8 cellular contexts compared by ENCODE assay signal in genomic region chr7:151276651-151277590, GRCh38. TPM values are rescaled to one million over a fixed set of nuclear protein-coding genes. Genes with fewer than 3 reads are reported as not detected.
DNase-seq lines count a peak whose midpoint lies in the region; ATAC-seq, FAIRE-seq and TF ChIP-seq lines count a peak whose summit lies in the region.

No MANE protein-coding gene starts in this region.

- intact Hi-C loops in pancreas (cut with DNase I) (no loop called here), thyroid gland (cut with DNase I) (no loop called here)

- H3K27me3 Mint-ChIP-seq in activated naive CD8-positive, alpha-beta T cell, result no peaks in the 10 kb centered on the region

- peak; percentile 55 for TF ChIP-seq POLR2A in Raji (IDR thresholded peaks at IDR 0.05; ENCODE audit: insufficient read depth, low read depth, low read length)
- peak in 1 of 2 donors; percentile 29 for TF ChIP-seq POLR2A in thyroid gland (IDR thresholded peaks at IDR 0.05)

- no peaks in the 10 kb centered on the region for H3K36me3 Mint-ChIP-seq in activated naive CD8-positive, alpha-beta T cell

- H3K4me1 ChIP-seq in cardiac muscle cell (ENCODE audit: low read depth), result no peaks in the 10 kb centered on the region
- H3K4me1 ChIP-seq in pancreas, result peaks cover 0 to 7% (median 0%) of the 10 kb centered on the region in 3 donors
- peaks cover 3 to 20% of the 10 kb centered on the region in 2 donors for H3K4me1 ChIP-seq in thyroid gland

- peak; percentile 86 for DNase-seq in GM13976 (ENCODE audit: low spot score)
- peak; percentile 65 for DNase-seq in Jurkat, Clone E6-1 (ENCODE audit: low read depth, low spot score)
- peak; percentile 78 to 79 for DNase-seq in cardiac muscle cell (ENCODE audit: low read depth in 1 of 2, low spot score in 1 of 2)
- DNase-seq in pancreas, result peak; percentile 46 to 77 (median 54)
- DNase-seq in thyroid gland, result peak; percentile 43 to 52

- H3K27ac Mint-ChIP-seq in activated naive CD8-positive, alpha-beta T cell, result peak overlapping the region; percentile 86

- H3K36me3 ChIP-seq in cardiac muscle cell (no peaks in the 10 kb centered on the region), pancreas (no peaks in the 10 kb centered on the region), thyroid gland (no peaks in the 10 kb centered on the region)

- peak overlapping the region; percentile 57 for H3K4me3 ChIP-seq in Jurkat, Clone E6-1 (ENCODE audit: low read length)
- H3K4me3 ChIP-seq in cardiac muscle cell (peak overlapping the region; percentile 27), pancreas (peak overlapping the region in 3 of 4 donors; percentile 11 to 45 (median 33)), thyroid gland (replicated peaks in 1 of 3) (peak overlapping the region in 1 of 3 donors; percentile 30)

- no peaks in the 10 kb centered on the region for H3K9me3 Mint-ChIP-seq in activated naive CD8-positive, alpha-beta T cell (ENCODE audit: low read depth)

- no peaks in the 10 kb centered on the region for H3K9me3 ChIP-seq in cardiac muscle cell (ENCODE audit: low read depth)
- no peaks in the 10 kb centered on the region for H3K9me3 ChIP-seq in pancreas
- no peaks in the 10 kb centered on the region for H3K9me3 ChIP-seq in thyroid gland

- H3K27me3 ChIP-seq in cardiac muscle cell (no peaks in the 10 kb centered on the region), pancreas (no peaks in the 10 kb centered on the region), thyroid gland (no peaks in the 10 kb centered on the region)

- WGBS in pancreas, 2 donors, result 4% methylated on average over 44 to 63 of the region's 63 CpGs
- 3 to 8% methylated on average over 23 to 29 of the region's 63 CpGs for WGBS in thyroid gland, 2 donors

- TF ChIP-seq CTCF in GM13976 (IDR thresholded peaks at IDR 0.05; ENCODE audit: borderline replicate concordance, control extremely low read depth, extremely low read depth, insufficient read depth, missing control alignments), result no peak
- no peak for TF ChIP-seq CTCF in cardiac muscle cell (IDR thresholded peaks at IDR 0.05; ENCODE audit: low read depth, low read length)
- no peak for TF ChIP-seq CTCF in pancreas (IDR thresholded peaks at IDR 0.05)
- TF ChIP-seq CTCF in thyroid gland (IDR thresholded peaks at IDR 0.05), result no peak

- FAIRE-seq in pancreas (lab: Jason Lieb, UNC), result no peak

- ATAC-seq in pancreas (peak; percentile 74 to 88 (median 80)), HG03196 (IDR thresholded peaks at IDR 0.05; ENCODE audit: unreplicated experiment) (no peak)

- H3K4me3 Mint-ChIP-seq in activated naive CD8-positive, alpha-beta T cell, result peak overlapping the region; percentile 80

- in situ Hi-C loops in GM13976 (cut with MboI; ENCODE audit: low sequenced_read_pairs, unreplicated experiment), result no loop called here

- H3K27ac ChIP-seq in cardiac muscle cell (no peak overlapping the region), pancreas (peak overlapping the region in 1 of 4 donors; percentile 41), thyroid gland (no peak overlapping the region)

- H3K4me1 Mint-ChIP-seq in activated naive CD8-positive, alpha-beta T cell (ENCODE audit: low read depth), result peaks cover 38% of the 10 kb centered on the region

RNA-seq across cellular contexts. Expression of gene SMARCD3, which starts 28.4 kb away (rescaled TPM):
- 65.7 TPM for polyA plus RNA-seq in Jurkat, Clone E6-1 (2012; ENCODE audit: insufficient read depth, insufficient read length)
- total RNA-seq in cardiac muscle cell (180 and 191 TPM in 2 replicates), pancreas (10 to 100 TPM; 13.0 to 30.8 (median 15.3) TPM), thyroid gland (10 to 100 TPM; 42.2 to 56.7 (median 47.2) TPM)
- polyA plus RNA-seq in cardiac muscle cell (237 and 238 TPM in 2 replicates), pancreas (10 to 100 TPM; 46.6 to 69.9 TPM)

RNA-seq across cellular contexts. Expression of gene CHPF2, which starts 44.6 kb away (rescaled TPM):
- 15.8 TPM for polyA plus RNA-seq in Jurkat, Clone E6-1 (2012; ENCODE audit: insufficient read depth, insufficient read length)
- total RNA-seq in cardiac muscle cell, result 37.0 and 45.5 TPM in 2 replicates
- 26.9 and 31.7 TPM in 2 replicates for polyA plus RNA-seq in cardiac muscle cell
- 10 to 100 TPM; 12.8 to 27.9 (median 18.9) TPM for total RNA-seq in pancreas
- polyA plus RNA-seq in pancreas, result 10 to 100 TPM; 35.3 to 38.6 TPM
- total RNA-seq in thyroid gland, result 10 to 100 TPM; 33.9 to 82.4 (median 58.7) TPM

RNA-seq across cellular contexts. Expression of gene ABCF2, which starts 49.9 kb away (rescaled TPM):
- polyA plus RNA-seq in Jurkat, Clone E6-1 (2012; ENCODE audit: insufficient read depth, insufficient read length), result 55.4 TPM
- total RNA-seq in cardiac muscle cell (34.3 and 38.1 TPM in 2 replicates), pancreas (10 to 100 TPM in 4 of 6 donors, 1 to 10 TPM in 2; 7.1 to 13.6 (median 11.9) TPM), thyroid gland (10 to 100 TPM; 23.8 to 39.4 (median 34.1) TPM)
- polyA plus RNA-seq in cardiac muscle cell (32.7 and 32.9 TPM in 2 replicates), pancreas (10 to 100 TPM in 1 of 2 donors, 1 to 10 TPM in 1; 9.7 to 10.9 TPM)
